Comparison of ENCODE assay signal across 8 cellular contexts in the genomic region with DNA sequence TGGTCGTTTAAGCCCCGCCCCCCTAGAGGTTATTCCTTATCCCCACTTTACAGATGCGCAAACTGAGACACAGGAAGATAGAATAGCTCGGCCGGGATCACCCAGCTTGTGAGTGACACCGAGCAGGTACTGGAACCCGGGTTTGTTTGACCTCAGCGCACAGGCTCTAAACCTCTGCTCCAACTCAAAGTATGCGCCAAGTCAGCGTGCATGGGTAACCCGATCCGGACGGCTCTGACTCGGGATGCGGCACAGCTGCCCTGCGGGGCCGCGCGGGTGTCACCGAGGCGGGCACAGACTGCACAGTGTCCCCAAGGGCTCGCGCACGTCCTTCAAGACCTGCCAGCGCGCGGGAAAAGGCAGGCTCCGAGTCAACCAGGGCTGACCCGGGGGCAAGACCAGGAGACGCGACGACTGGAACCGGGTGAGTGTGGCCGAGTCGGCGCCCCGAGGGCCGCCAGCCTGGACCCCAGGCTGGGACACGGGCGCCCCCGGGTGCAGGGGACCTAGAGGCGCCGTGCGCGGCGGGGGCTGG.
DNase-seq lines count a peak whose midpoint lies in the region; ATAC-seq, FAIRE-seq and TF ChIP-seq lines count a peak whose summit lies in the region.

No MANE protein-coding gene starts in this region.

- ATAC-seq in HCT116, result no peak
- no peak for ATAC-seq in GM18511 (IDR thresholded peaks at IDR 0.05; ENCODE audit: unreplicated experiment)
- ATAC-seq in GM19452 (IDR thresholded peaks at IDR 0.05; ENCODE audit: unreplicated experiment), result no peak

- H3K4me2 ChIP-seq in HCT116 (ENCODE audit: low read length), result peak overlapping the region; percentile 73

- H2AFZ ChIP-seq in HCT116 (ENCODE audit: low read depth, low read length, poor library complexity, severe bottlenecking), result no peak overlapping the region

- H3K4me3 ChIP-seq in HCT116 (replicated peaks in 1 of 2; ENCODE audit: low read depth in 1 of 2, low read length in 2 of 2) (peak overlapping the region; percentile 63 to 65), SJSA1 (peak overlapping the region; percentile 82), prostate gland (peak overlapping the region; percentile 43 to 45)

- H3K36me3 ChIP-seq in HCT116 (ENCODE audit: control insufficient read depth in 1 of 2, insufficient read depth in 2 of 2, low read length in 2 of 2) (no peaks in the 10 kb centered on the region), SJSA1 (no peaks in the 10 kb centered on the region), prostate gland (no peaks in the 10 kb centered on the region)

- POLR2A ChIA-PET in HCT116 (lab: Charles Lee), result no interaction called here

- H3K4me1 ChIP-seq in HCT116 (ENCODE audit: control insufficient read depth in 1 of 2, insufficient read depth in 2 of 2, low read length in 2 of 2) (peaks cover 38 to 60% of the 10 kb centered on the region in 2 experiments), SJSA1 (replicated peaks) (peaks cover 30% of the 10 kb centered on the region), prostate gland (replicated peaks) (peaks cover 3% of the 10 kb centered on the region)

- H3K9me2 ChIP-seq in HCT116 (ENCODE audit: insufficient read depth), result no peaks in the 10 kb centered on the region

- DNase-seq in HCT116 (ENCODE audit: low read depth, low spot score), result no peak
- DNase-seq in SJSA1 (ENCODE audit: low read depth in 1 of 2, low spot score in 2 of 2), result no peak
- peak; percentile 77 for DNase-seq in ecto neural progenitor cell (ENCODE audit: low spot score)
- no peak for DNase-seq in prostate gland (ENCODE audit: low spot score)
- DNase-seq in UCSD-AML1 (lab: John Stamatoyannopoulos, UW; ENCODE audit: unreplicated experiment), result no peak
- no peak for DNase-seq in GM12891 (ENCODE audit: insufficient read length, low spot score)

- H3K27ac ChIP-seq in HCT116 (ENCODE audit: low read depth, low read length) (peak overlapping the region; percentile 66; the same call in 1 of the 2 replicates), SJSA1 (no peak overlapping the region), prostate gland (no peak overlapping the region)

- TF ChIP-seq CTCF in HCT116 (IDR thresholded peaks at IDR 0.05 in 2 of 3, conservative IDR thresholded peaks at IDR 0.05 in 1 of 3; ENCODE audit: borderline replicate concordance in 1 of 3, insufficient read depth in 1 of 3, low read depth in 2 of 3, low read length in 2 of 3) (no peak), prostate gland (IDR thresholded peaks at IDR 0.05) (no peak)

- RAD21 ChIA-PET in HCT116 (lab: Charles Lee; ENCODE audit: low non-redundant PET in 1 of 2, low total read pairs in 2 of 2, uncharacterized antibody in 2 of 2, unreplicated experiment in 2 of 2), result no interaction called here

- CTCF ChIA-PET in HCT116 (lab: Charles Lee), result no interaction called here

- no peak for TF ChIP-seq POLR2A in HCT116 (IDR thresholded peaks at IDR 0.05; ENCODE audit: borderline replicate concordance, extremely low read depth, insufficient read depth, insufficient read length)
- TF ChIP-seq POLR2A in prostate gland (IDR thresholded peaks at IDR 0.05), result no peak
- TF ChIP-seq POLR2A in GM12891 (IDR thresholded peaks at IDR 0.05; ENCODE audit: low read depth, low read length), result no peak

- H4K20me1 ChIP-seq in HCT116 (ENCODE audit: insufficient read depth), result no peaks in the 10 kb centered on the region

- no peaks in the 10 kb centered on the region for H3K9me3 ChIP-seq in HCT116 (ENCODE audit: control insufficient read depth in 1 of 2, insufficient read depth in 1 of 2, low read depth in 1 of 2, low read length in 2 of 2)
- no peaks in the 10 kb centered on the region for H3K9me3 ChIP-seq in SJSA1 (replicated peaks)
- H3K9me3 ChIP-seq in prostate gland, result no peaks in the 10 kb centered on the region

- peak overlapping the region; percentile 66 for H3K9ac ChIP-seq in HCT116 (ENCODE audit: low read length)

- H3K79me2 ChIP-seq in HCT116 (ENCODE audit: insufficient read depth, low read length), result peaks cover 46% of the 10 kb centered on the region

- FAIRE-seq in GM12891 (lab: Jason Lieb, UNC), result no peak

- no TSS peak for BruUV-seq in HCT116 (replicated peaks; lab: Mats Ljungman, UMichigan)

- intact Hi-C loops in HCT116 (cut with micrococcal nuclease) (no loop called here), prostate gland (cut with DNase I) (no loop called here)

- no peak for TF ChIP-seq RAD21 in HCT116 (IDR thresholded peaks at IDR 0.05; ENCODE audit: low read depth)

- H3K27me3 ChIP-seq in HCT116 (ENCODE audit: insufficient read depth, low read length), result no peaks in the 10 kb centered on the region
- H3K27me3 ChIP-seq in SJSA1 (replicated peaks), result peaks cover 14% of the 10 kb centered on the region
- H3K27me3 ChIP-seq in prostate gland (replicated peaks; ENCODE audit: insufficient read depth), result no peaks in the 10 kb centered on the region

- 10% methylated on average over 23 of the region's 46 CpGs for WGBS in prostate gland

TF ChIP-seq in HCT116, 20 proteins besides CTCF, POLR2A, EP300 and RAD21 (continues in another document):
- TF ChIP-seq CBX3 (IDR thresholded peaks at IDR 0.05; ENCODE audit: low read depth) (no peak), ELF1 (IDR thresholded peaks at IDR 0.05; ENCODE audit: borderline replicate concordance, low read depth) (no peak), CEBPB (IDR thresholded peaks at IDR 0.05; ENCODE audit: low read depth) (no peak), SRF (IDR thresholded peaks at IDR 0.05; ENCODE audit: low read depth) (no peak), SP1 (IDR thresholded peaks at IDR 0.05; ENCODE audit: low read depth) (no peak), ZNF274 (IDR thresholded peaks at IDR 0.05; ENCODE audit: low read depth, low read length) (no peak), ZFX (IDR thresholded peaks at IDR 0.05) (no peak), EZH2 (IDR thresholded peaks at IDR 0.05) (no peak), POLR2AphosphoS5 (IDR thresholded peaks at IDR 0.05; ENCODE audit: low read depth, low read length) (no peak)
- TF ChIP-seq, protein P1, sequence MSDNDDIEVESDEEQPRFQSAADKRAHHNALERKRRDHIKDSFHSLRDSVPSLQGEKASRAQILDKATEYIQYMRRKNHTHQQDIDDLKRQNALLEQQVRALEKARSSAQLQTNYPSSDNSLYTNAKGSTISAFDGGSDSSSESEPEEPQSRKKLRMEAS (IDR thresholded peaks at IDR 0.05), result no peak
- TF ChIP-seq, protein P2, sequence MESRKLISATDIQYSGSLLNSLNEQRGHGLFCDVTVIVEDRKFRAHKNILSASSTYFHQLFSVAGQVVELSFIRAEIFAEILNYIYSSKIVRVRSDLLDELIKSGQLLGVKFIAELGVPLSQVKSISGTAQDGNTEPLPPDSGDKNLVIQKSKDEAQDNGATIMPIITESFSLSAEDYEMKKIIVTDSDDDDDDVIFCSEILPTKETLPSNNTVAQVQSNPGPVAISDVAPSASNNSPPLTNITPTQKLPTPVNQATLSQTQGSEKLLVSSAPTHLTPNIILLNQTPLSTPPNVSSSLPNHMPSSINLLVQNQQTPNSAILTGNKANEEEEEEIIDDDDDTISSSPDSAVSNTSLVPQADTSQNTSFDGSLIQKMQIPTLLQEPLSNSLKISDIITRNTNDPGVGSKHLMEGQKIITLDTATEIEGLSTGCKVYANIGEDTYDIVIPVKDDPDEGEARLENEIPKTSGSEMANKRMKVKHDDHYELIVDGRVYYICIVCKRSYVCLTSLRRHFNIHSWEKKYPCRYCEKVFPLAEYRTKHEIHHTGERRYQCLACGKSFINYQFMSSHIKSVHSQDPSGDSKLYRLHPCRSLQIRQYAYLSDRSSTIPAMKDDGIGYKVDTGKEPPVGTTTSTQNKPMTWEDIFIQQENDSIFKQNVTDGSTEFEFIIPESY (IDR thresholded peaks at IDR 0.05; ENCODE audit: extremely low read depth, insufficient replicate concordance, low read length), result no peak
- TF ChIP-seq, protein P3, sequence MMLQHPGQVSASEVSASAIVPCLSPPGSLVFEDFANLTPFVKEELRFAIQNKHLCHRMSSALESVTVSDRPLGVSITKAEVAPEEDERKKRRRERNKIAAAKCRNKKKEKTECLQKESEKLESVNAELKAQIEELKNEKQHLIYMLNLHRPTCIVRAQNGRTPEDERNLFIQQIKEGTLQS (IDR thresholded peaks at IDR 0.05), result no peak

TF ChIP-seq in GM12891, 5 proteins besides CTCF, POLR2A, EP300 and RAD21:
- TF ChIP-seq PAX5 (IDR thresholded peaks at IDR 0.05; ENCODE audit: insufficient read depth, low read length, severe bottlenecking) (no peak), POLR2AphosphoS5 (IDR thresholded peaks at IDR 0.05; ENCODE audit: low read depth, low read length) (no peak), POU2F2 (IDR thresholded peaks at IDR 0.05; ENCODE audit: low read depth, low read length) (no peak), TAF1 (IDR thresholded peaks at IDR 0.05; ENCODE audit: low read depth, low read length) (no peak), SPI1 (IDR thresholded peaks at IDR 0.05; ENCODE audit: low read depth, low read length) (no peak)
